In genomic region chr1:36385410-36386261, GRCh38 we compare ENCODE assay signal across 8 cellular contexts. TPM values are rescaled to one million over a fixed set of nuclear protein-coding genes. Genes with fewer than 3 reads are reported as not detected.
A peak's percentile ranks its signal among the peaks of the same experiment; 100 is the strongest.
DNase-seq lines count a peak whose midpoint lies in the region; ATAC-seq and TF ChIP-seq lines count a peak whose summit lies in the region.

Gene STK40, minus strand, starts transcription at chr1:36385924. Its CDS starts 24,592 bp downstream, at chr1:36361332.

- peak within 1 kb of the TSS; percentile 56 to 97 for H4K8ac ChIP-seq in IMR-90 (ENCODE audit: low read depth in 2 of 2, low read length in 2 of 2)

- H2BK5ac ChIP-seq in IMR-90 (ENCODE audit: low read depth, low read length, poor library complexity, severe bottlenecking), result peak within 1 kb of the TSS; percentile 94

- dilution Hi-C loops in IMR-90 (cut with HindIII; ENCODE audit: low sequenced_read_pairs, unreplicated experiment), result no loop called here

- no peak for TF ChIP-seq CTCF in IMR-90 (conservative IDR thresholded peaks at IDR 0.05; ENCODE audit: low read depth, low read length)
- no peak for TF ChIP-seq CTCF in epithelial cell of esophagus (IDR thresholded peaks at IDR 0.05; ENCODE audit: insufficient read depth, low read depth, low read length, missing control alignments)

- peak within 1 kb of the TSS; percentile 93 for H2BK120ac ChIP-seq in IMR-90 (ENCODE audit: low read depth, low read length)

- H3K79me1 ChIP-seq in IMR-90 (ENCODE audit: low read depth in 1 of 2, low read length in 2 of 2), result peaks cover 9 to 64% of the 10 kb centered on the region in 2 experiments; a peak in 3 of 4 replicates

- H3K4ac ChIP-seq in IMR-90 (ENCODE audit: low read depth, low read length), result peak within 1 kb of the TSS; percentile 99

- H2AK5ac ChIP-seq in IMR-90 (ENCODE audit: low read depth, low read length), result peak within 1 kb of the TSS; percentile 97

- H3K18ac ChIP-seq in IMR-90 (ENCODE audit: low read depth, low read length), result peak within 1 kb of the TSS; percentile 83

- peak within 1 kb of the TSS; percentile 93 for H3K9ac ChIP-seq in IMR-90 (ENCODE audit: low read depth, low read length)

- H3K56ac ChIP-seq in IMR-90 (ENCODE audit: extremely low read depth, insufficient read depth, low read length), result peak within 1 kb of the TSS; percentile 100

- H4K91ac ChIP-seq in IMR-90 (ENCODE audit: insufficient read depth, low read depth, low read length), result peak within 1 kb of the TSS; percentile 97

- TF ChIP-seq RAD21 in IMR-90 (IDR thresholded peaks at IDR 0.05; ENCODE audit: low read length), result no peak

- peaks cover 44% of the 10 kb centered on the region for H4K20me1 ChIP-seq in IMR-90 (ENCODE audit: insufficient read depth, low read length)

- intact Hi-C loops in IMR-90 (cut with micrococcal nuclease), result loop anchor here (5.0 kb wide), 2 partner anchors 37 to 63 kb away; partner anchors contain the start of gene EVA1B

- POLR2A ChIA-PET in IMR-90 (lab: Charles Lee; ENCODE audit: unreplicated experiment), result interaction anchor here (0.8 to 1.4 kb wide), 5 partner anchors 15 to 236 kb away, joined by 3 to 6 read pairs (median 4); partner anchors contain the start of genes EVA1B and TRAPPC3

- CTCF ChIA-PET in IMR-90 (lab: Yijun Ruan, JAX), result interaction anchor here (0.6 to 1.9 kb wide), 4 partner anchors 12 to 43 kb away, joined by 3 to 10 read pairs (median 4); no protein-coding TSS in a partner anchor

- H3K9me1 ChIP-seq in IMR-90 (ENCODE audit: insufficient read depth, low read length), result peaks cover 27% of the 10 kb centered on the region

- peak within 1 kb of the TSS; percentile 80 for H2BK15ac ChIP-seq in IMR-90 (ENCODE audit: low read depth, low read length)

- TF ChIP-seq POLR2A in IMR-90 (IDR thresholded peaks at IDR 0.05; ENCODE audit: low read depth, low read length), result no peak; the same call in none of the 2 replicates

- DNase-seq in D341Med (ENCODE audit: low spot score) (peak; percentile 95), IMR-90 (peak; percentile 100), OCI-M1 (lab: John Stamatoyannopoulos, UW) (peak; percentile 99), activated T-cell treated with anti-CD3 and anti-CD28 coated beads for 4 hours (peak; percentile 98), epithelial cell of esophagus (ENCODE audit: low read depth) (peak; percentile 99)
- DNase-seq in stimulated activated CD8-positive, alpha-beta memory T cell treated with anti-CD3 and anti-CD28 coated beads, Interleukin-4, amount 100 ng/mL, for 1 hour (ENCODE audit: low read depth in 2 of 2, low spot score in 1 of 2), result peak; percentile 96 to 98

- peak within 1 kb of the TSS; percentile 94 for H3K27ac ChIP-seq in IMR-90 (ENCODE audit: insufficient read depth, low read length)

- ATAC-seq in GM21528 (IDR thresholded peaks at IDR 0.05; ENCODE audit: low FRiP score, unreplicated experiment) (peak; percentile 85), IMR-90 (ENCODE audit: low read depth) (peak; percentile 87)

- H2BK20ac ChIP-seq in IMR-90 (ENCODE audit: low read depth, low read length), result peak within 1 kb of the TSS; percentile 94

- H3K4me2 ChIP-seq in IMR-90 (ENCODE audit: low read depth, low read length), result peak within 1 kb of the TSS; percentile 96

- H3K27me3 ChIP-seq in IMR-90 (ENCODE audit: control insufficient read depth, insufficient read depth, low read length) (no peaks in the 10 kb centered on the region), mononuclear cell (ENCODE audit: insufficient read depth, low read length) (no peaks in the 10 kb centered on the region)

- H3K9me3 ChIP-seq in IMR-90 (ENCODE audit: control insufficient read depth, insufficient read depth, low read length) (no peaks in the 10 kb centered on the region), mononuclear cell (ENCODE audit: low read depth, low read length) (no peaks in the 10 kb centered on the region)

- 0% methylated on average over 5 of the region's 82 CpGs; no CpG with 5 or more reads in 1 of the 2 experiments for WGBS in IMR-90 (ENCODE audit: extremely low coverage in 2 of 2, insufficient read length in 1 of 2), 2 experiments

- H3K4me1 ChIP-seq in IMR-90 (ENCODE audit: control insufficient read depth, insufficient read depth, low read length), result peaks cover 20% of the 10 kb centered on the region
- peaks cover 76% of the 10 kb centered on the region for H3K4me1 ChIP-seq in mononuclear cell (ENCODE audit: insufficient read depth, low read length)

- peak within 1 kb of the TSS; percentile 88 for H2AFZ ChIP-seq in IMR-90 (replicated peaks; ENCODE audit: low read length, poor library complexity)

- peak within 1 kb of the TSS; percentile 95 for H3K14ac ChIP-seq in IMR-90 (replicated peaks; ENCODE audit: low read depth, low read length)

- peak within 1 kb of the TSS; percentile 98 for H3K23ac ChIP-seq in IMR-90 (ENCODE audit: low read depth, low read length)

- H3K36me3 ChIP-seq in IMR-90 (ENCODE audit: control insufficient read depth, insufficient read depth, low read length), result peaks cover 4% of the 10 kb centered on the region

- H4K5ac ChIP-seq in IMR-90 (ENCODE audit: low read depth, low read length), result peak within 1 kb of the TSS; percentile 61

- peak within 1 kb of the TSS; percentile 100 for H2AK9ac ChIP-seq in IMR-90 (replicated peaks; ENCODE audit: low read depth, low read length, poor library complexity)

- no TSS peak for BruUV-seq in IMR-90 (replicated peaks; lab: Mats Ljungman, UMichigan)

- H3K4me3 ChIP-seq in IMR-90 (ENCODE audit: insufficient read depth, low read depth, low read length) (peak within 1 kb of the TSS; percentile 96), epithelial cell of esophagus (ENCODE audit: low read length) (peak within 1 kb of the TSS; percentile 92), mononuclear cell (ENCODE audit: low read length) (peak within 1 kb of the TSS; percentile 92)

- in situ Hi-C loops in IMR-90 (cut with MboI; ENCODE audit: low sequenced_read_pairs), result no loop called here

TF ChIP-seq in IMR-90, 13 proteins besides CTCF, POLR2A, EP300 and RAD21:
- no peak for TF ChIP-seq RCOR1 (IDR thresholded peaks at IDR 0.05; ENCODE audit: insufficient replicate concordance, low read length)
- peak; percentile 16; the same call in 1 of the 2 replicates for TF ChIP-seq MXI1 (IDR thresholded peaks at IDR 0.05; ENCODE audit: borderline replicate concordance, low read depth, low read length)
- peak; percentile 87; the same call in 1 of the 2 replicates for TF ChIP-seq MAZ (IDR thresholded peaks at IDR 0.05; ENCODE audit: borderline replicate concordance, low read depth, low read length)
- no peak for TF ChIP-seq SMC3 (IDR thresholded peaks at IDR 0.05; ENCODE audit: low read depth, low read length)
- no peak for TF ChIP-seq BHLHE40 (IDR thresholded peaks at IDR 0.05; ENCODE audit: low read depth, low read length)
- TF ChIP-seq CHD1 (IDR thresholded peaks at IDR 0.05; ENCODE audit: low read depth, low read length), result no peak; the same call in 1 of the 2 replicates
- no peak for TF ChIP-seq CEBPB (IDR thresholded peaks at IDR 0.05; ENCODE audit: low read depth, low read length)
- TF ChIP-seq ELK1 (IDR thresholded peaks at IDR 0.05; ENCODE audit: borderline replicate concordance, low read depth, low read length), result no peak
- no peak for TF ChIP-seq MAFK (IDR thresholded peaks at IDR 0.05; ENCODE audit: low read depth, low read length)
- TF ChIP-seq USF2 (IDR thresholded peaks at IDR 0.05; ENCODE audit: low read depth, low read length), result no peak
- no peak; the same call in 1 of the 2 replicates for TF ChIP-seq FOS (IDR thresholded peaks at IDR 0.05; ENCODE audit: low read depth, low read length)
- no peak for TF ChIP-seq NFE2L2 (IDR thresholded peaks at IDR 0.05; ENCODE audit: low read depth, low read length)
- no peak for TF ChIP-seq RFX5 (IDR thresholded peaks at IDR 0.05; ENCODE audit: low read depth, low read length)

RNA-seq across cellular contexts. Expression of gene STK40, which starts in this region (rescaled TPM):
- total RNA-seq in IMR-90 (2012; rRNA removed) (13.9 and 16.0 TPM in 2 replicates), mononuclear cell (16.9 TPM)
- polyA plus RNA-seq in IMR-90 (2012; rRNA removed), result 29.9 and 30.6 TPM in 2 replicates
- 19.7 and 29.3 TPM in 2 replicates for polyA plus RNA-seq in IMR-90 (2012; cell fraction: cytosol; rRNA removed)
- 49.8 and 78.6 TPM in 2 replicates for polyA plus RNA-seq in IMR-90 (2012; cell fraction: nucleus; rRNA removed; ENCODE audit: low replicate concordance)

Comparison
In these comparisons a context has a peak if more than half of its experiments do, and no peak if none do; other contexts are left out.
1. Peak in every context shown above with its lines: DNase-seq, ATAC-seq, H3K4me3 ChIP-seq and H3K27ac ChIP-seq.